12 cellular contexts compared by ENCODE assay signal in the genomic region with DNA sequence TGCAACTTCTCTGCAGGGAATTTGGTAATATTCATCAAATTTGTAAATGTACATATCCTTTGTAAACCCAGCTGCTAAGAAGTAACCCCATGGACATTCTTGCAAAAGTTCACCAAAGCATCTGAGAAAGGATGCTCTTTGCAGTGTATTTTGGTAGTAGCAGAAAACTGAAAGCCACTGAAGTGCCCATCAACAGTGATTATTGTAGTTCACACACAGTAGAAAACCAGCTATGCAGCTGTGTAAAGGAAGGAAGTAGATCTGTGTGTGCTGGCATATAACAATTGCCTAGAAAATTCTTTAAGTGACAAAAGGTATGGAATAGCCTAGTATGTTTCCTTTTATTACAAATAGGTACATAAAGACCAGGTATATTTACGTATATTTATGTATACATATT.
DNase-seq lines count a peak whose midpoint lies in the region; ATAC-seq lines count a peak whose summit lies in the region.
"Had no signal": no experiment of that assay in that cellular context is flagged by ENCODE, and none has a peak within 500 bp of the region (broad histone marks: within the 10 kb centered on the region; RNA-seq: fewer than 3 reads in every experiment).

No MANE protein-coding gene starts in this region.

- DNase-seq in NCI-H510A treated with DMSO at 0.1 percent for 48 hours (lab: John Stamatoyannopoulos, UW) (peak; percentile 5), NCI-H510A (lab: John Stamatoyannopoulos, UW) (no peak), MV-4-11 (lab: John Stamatoyannopoulos, UW) (no peak), islet precursor cell (no peak), GDM1 (lab: John Stamatoyannopoulos, UW) (no peak)
- DNase-seq: 8988T, AML-193, IMR-90, KBM-7 had no signal

- peak; percentile 39 for ATAC-seq in GM19035 (IDR thresholded peaks at IDR 0.05; ENCODE audit: unreplicated experiment)
- peak; percentile 36 for ATAC-seq in HG03108 (IDR thresholded peaks at IDR 0.05; ENCODE audit: unreplicated experiment)
- ATAC-seq: HCT116 had no signal
